ENCODE assay signal across 29 cellular contexts in the genomic region with DNA sequence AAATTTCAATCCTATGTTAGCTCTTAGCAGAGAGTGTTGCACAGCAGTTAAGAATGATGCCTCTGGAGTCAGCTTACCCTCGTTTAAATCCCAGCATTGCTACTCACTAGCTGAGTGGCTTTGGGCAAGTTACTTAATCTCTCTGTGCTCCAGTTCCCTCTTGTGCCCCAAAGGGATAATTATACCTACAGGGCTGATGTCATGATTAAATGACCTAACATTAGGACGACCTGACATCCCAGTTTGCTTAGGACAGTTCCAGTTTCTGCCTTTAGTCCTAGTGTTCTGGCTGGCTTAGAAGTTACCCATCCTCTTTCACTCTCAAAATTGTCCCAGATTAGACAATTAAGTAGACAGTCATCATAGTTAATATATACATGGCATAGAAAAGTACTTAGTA. TPM values are rescaled to one million over a fixed set of nuclear protein-coding genes. Genes with fewer than 3 reads are reported as not detected.
"Had no signal": no experiment of that assay in that cellular context is flagged by ENCODE, and none has a peak within 500 bp of the region (broad histone marks: within the 10 kb centered on the region; RNA-seq: fewer than 3 reads in every experiment).

No MANE protein-coding gene starts in this region.

- FAIRE-seq: astrocyte, bronchial epithelial cell, frontal cortex had no signal

- ATAC-seq: activated CD4-positive, alpha-beta T cell treated with anti-CD3 and anti-CD28 coated beads for 36 hours; activated CD8-positive, alpha-beta memory T cell treated with anti-CD3 and anti-CD28 coated beads, Interleukin-2, amount 10 ng/mL, durations not matched to agents 7 days and 5 days; activated CD8-positive, alpha-beta T cell treated with anti-CD3 and anti-CD28 coated beads, Interleukin-2, amount 10 ng/mL, durations not matched to agents 7 days and 5 days; activated naive CD4-positive, alpha-beta T cell treated with anti-CD3 and anti-CD28 coated beads, Interleukin-2, amount 50 U/mL, for 72 hours; esophagus mucosa had no signal

- H3K27me3 ChIP-seq: brain microvascular endothelial cell, dorsolateral prefrontal cortex had no signal

- H3K4me3 ChIP-seq: coronary artery, dorsolateral prefrontal cortex had no signal

- H3K27ac ChIP-seq: brain microvascular endothelial cell, dorsolateral prefrontal cortex had no signal

- DNase-seq: activated CD4-positive, alpha-beta memory T cell treated with anti-CD3 and anti-CD28 coated beads for 36 hours; activated CD4-positive, alpha-beta T cell treated with anti-CD3 and anti-CD28 coated beads for 36 hours; activated CD4-positive, alpha-beta T cell treated with anti-CD3 and anti-CD28 coated beads, Interleukin-2, amount 10 ng/mL, durations not matched to agents 24 days and 14 days; activated CD4-positive, CD25-positive, alpha-beta regulatory T cell; activated CD4-positive, CD25-positive, alpha-beta regulatory T cell treated with anti-CD3 and anti-CD28 coated beads, Interleukin-2, amount 50 U/mL, for 72 hours; activated CD8-positive, alpha-beta memory T cell treated with anti-CD3 and anti-CD28 coated beads, Interleukin-2, amount 10 ng/mL, durations not matched to agents 7 days and 5 days; activated CD8-positive, alpha-beta memory T cell treated with anti-CD3 and anti-CD28 coated beads, Interleukin-2, amount 50 U/mL, for 4 hours; activated CD8-positive, alpha-beta T cell treated with anti-CD3 and anti-CD28 coated beads, Interleukin-2, amount 10 ng/mL, durations not matched to agents 7 days and 5 days; activated gamma-delta T cell; activated naive CD4-positive, alpha-beta T cell; activated naive CD4-positive, alpha-beta T cell treated with anti-CD3 and anti-CD28 coated beads, Interleukin-2, amount 10 ng/mL, durations not matched to agents 7 days and 5 days; activated naive CD8-positive, alpha-beta T cell treated with anti-CD3 and anti-CD28 coated beads, Interleukin-2, amount 10 ng/mL, durations not matched to agents 7 days and 5 days; activated T-cell treated with anti-CD3 and anti-CD28 coated beads, Interleukin-2, amount 50 U/mL, for 1 hour; activated T-cell treated with anti-CD3 and anti-CD28 coated beads, Interleukin-2, amount 50 U/mL, for 48 hours; anterior cingulate cortex; brain microvascular endothelial cell; dorsolateral prefrontal cortex; effector memory CD4-positive, alpha-beta T cell; endodermal cell; foreskin fibroblast; head of caudate nucleus; hippocampal formation; T1000 had no signal

RNA-seq across cellular contexts. Expression of gene RAI14, which starts 4.3 kb away (rescaled TPM):
- total RNA-seq: activated CD8-positive, alpha-beta T cell treated with anti-CD3 and anti-CD28 coated beads, Interleukin-2, amount 10 ng/mL, durations not matched to agents 7 days and 5 days had no signal
